ENCODE assay signal across 18 cellular contexts in the genomic region with DNA sequence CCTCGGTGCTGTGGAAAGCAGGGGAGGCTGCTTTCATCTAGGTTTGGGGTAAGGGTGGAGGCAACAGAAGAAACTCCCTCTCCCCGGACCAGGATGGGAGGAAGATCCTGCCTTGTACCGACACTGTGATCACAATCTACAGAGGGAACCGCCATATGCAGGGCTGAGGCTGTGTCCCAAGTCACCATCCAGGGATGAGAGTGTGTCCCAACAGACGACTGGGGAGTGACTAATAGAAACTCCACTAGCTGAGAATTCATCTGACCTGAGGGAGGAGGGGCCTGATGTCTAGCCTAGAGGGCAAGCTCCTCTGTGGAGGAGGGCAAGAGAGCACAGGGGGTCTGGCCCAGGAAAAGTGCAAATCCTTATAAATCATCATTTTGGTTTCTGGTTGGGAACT.
DNase-seq lines count a peak whose midpoint lies in the region; ATAC-seq and TF ChIP-seq lines count a peak whose summit lies in the region.
"Had no signal": no experiment of that assay in that cellular context is flagged by ENCODE, and none has a peak within 500 bp of the region (broad histone marks: within the 10 kb centered on the region; RNA-seq: fewer than 3 reads in every experiment).

No MANE protein-coding gene starts in this region.

- no peak overlapping the region for H2BK12ac ChIP-seq in trophoblast cell (ENCODE audit: low read length)

- TF ChIP-seq EP300 in transverse colon (IDR thresholded peaks at IDR 0.05; ENCODE audit: low read depth) = no peak

- no peak overlapping the region for H3K4me2 ChIP-seq in trophoblast cell (ENCODE audit: low read length)
- no peak overlapping the region for H3K4me2 ChIP-seq in hepatocyte

- ATAC-seq in GM18867 (IDR thresholded peaks at IDR 0.05; ENCODE audit: unreplicated experiment) (no peak), GM18498 (IDR thresholded peaks at IDR 0.05; ENCODE audit: unreplicated experiment) (no peak)
- ATAC-seq: activated CD4-positive, alpha-beta T cell treated with anti-CD3 and anti-CD28 coated beads for 36 hours had no signal

- H2AK5ac ChIP-seq in trophoblast cell (ENCODE audit: low read length) = no peak overlapping the region

- no peak for TF ChIP-seq POLR2A in transverse colon (IDR thresholded peaks at IDR 0.05)

- H4K91ac ChIP-seq in trophoblast cell (ENCODE audit: low read depth, low read length) = no peak overlapping the region

- TF ChIP-seq CTCF in ascending aorta (IDR thresholded peaks at IDR 0.05) = no peak
- TF ChIP-seq CTCF in epithelial cell of esophagus (IDR thresholded peaks at IDR 0.05; ENCODE audit: insufficient read depth, low read depth, low read length, missing control alignments) = no peak
- no peak for TF ChIP-seq CTCF in transverse colon (IDR thresholded peaks at IDR 0.05)
- no peak for TF ChIP-seq CTCF in hepatocyte (IDR thresholded peaks at IDR 0.05; ENCODE audit: poor library complexity)

- H3K9me3 ChIP-seq in ascending aorta (no peaks in the 10 kb centered on the region), trophoblast cell (ENCODE audit: insufficient read depth, low read depth, low read length) (no peaks in the 10 kb centered on the region), transverse colon (no peaks in the 10 kb centered on the region), hepatocyte (ENCODE audit: low read depth) (no peaks in the 10 kb centered on the region)
- H3K9me3 ChIP-seq: lower lobe of right lung, Peyer's patch had no signal

- H3K27me3 ChIP-seq in ascending aorta (no peaks in the 10 kb centered on the region), trophoblast cell (ENCODE audit: insufficient read depth, low read length) (no peaks in the 10 kb centered on the region), transverse colon (no peaks in the 10 kb centered on the region), hepatocyte (no peaks in the 10 kb centered on the region)
- H3K27me3 ChIP-seq: Peyer's patch had no signal

- no peak overlapping the region for H3K4me3 ChIP-seq in ascending aorta
- H3K4me3 ChIP-seq in epithelial cell of esophagus (ENCODE audit: low read length) = no peak overlapping the region
- H3K4me3 ChIP-seq in trophoblast cell (ENCODE audit: low read depth, low read length) = no peak overlapping the region
- H3K4me3 ChIP-seq in transverse colon = no peak overlapping the region
- no peak overlapping the region for H3K4me3 ChIP-seq in hepatocyte
- H3K4me3 ChIP-seq: lower lobe of right lung, Peyer's patch had no signal

- H4K12ac ChIP-seq in trophoblast cell (ENCODE audit: low read depth, low read length) = no peak overlapping the region

- DNase-seq in ascending aorta (ENCODE audit: low spot score in 2 of 2) (no peak), epithelial cell of esophagus (ENCODE audit: low read depth) (peak; percentile 40), trophoblast cell (peak; percentile 15 to 58), transverse colon (no peak), hepatocyte (ENCODE audit: low spot score) (no peak)
- DNase-seq: activated CD4-positive, alpha-beta T cell treated with anti-CD3 and anti-CD28 coated beads for 36 hours; activated CD8-positive, alpha-beta memory T cell treated with anti-CD3 and anti-CD28 coated beads for 24 hours; activated gamma-delta T cell; activated T-cell treated with anti-CD3 and anti-CD28 coated beads, Interleukin-2, amount 50 U/mL, for 1 hour; cortex of kidney; endodermal cell; glutamatergic neuron; lower lobe of right lung; Peyer's patch; stimulated activated CD8-positive, alpha-beta memory T cell treated with anti-CD3 and anti-CD28 coated beads, Interleukin-4, amount 100 ng/mL, for 48 hours; T-helper 2 cell had no signal

- no peak overlapping the region for H3K9ac ChIP-seq in trophoblast cell (ENCODE audit: low read length)

- no peaks in the 10 kb centered on the region for H3K79me2 ChIP-seq in trophoblast cell (ENCODE audit: control insufficient read depth, insufficient read depth, low read length, poor library complexity)
- no peaks in the 10 kb centered on the region for H3K79me2 ChIP-seq in hepatocyte

- in situ Hi-C loops in transverse colon (cut with MboI; ENCODE audit: low pct_ligation_motif_present in 1 of 4, low pct_unique_long_range_greater_than_20kb in 1 of 4, low sequenced_read_pairs in 3 of 4) = no loop called here

- H3K4me1 ChIP-seq in ascending aorta (peaks cover 0 to 15% of the 10 kb centered on the region in 2 donors), trophoblast cell (ENCODE audit: control insufficient read depth in 1 of 2, insufficient read depth in 2 of 2, low read length in 2 of 2) (peaks cover 12 to 15% of the 10 kb centered on the region in 2 experiments), transverse colon (peaks cover 0 to 11% (median 5%) of the 10 kb centered on the region in 4 donors), hepatocyte (ENCODE audit: insufficient read depth) (no peaks in the 10 kb centered on the region)
- H3K4me1 ChIP-seq: lower lobe of right lung, Peyer's patch had no signal

- no peaks in the 10 kb centered on the region for H3K36me3 ChIP-seq in ascending aorta
- peaks cover 0 to 11% of the 10 kb centered on the region in 2 experiments for H3K36me3 ChIP-seq in trophoblast cell (ENCODE audit: control insufficient read depth in 1 of 2, insufficient read depth in 2 of 2, low read length in 2 of 2)
- no peaks in the 10 kb centered on the region for H3K36me3 ChIP-seq in transverse colon
- H3K36me3 ChIP-seq in hepatocyte (replicated peaks; ENCODE audit: insufficient read depth, low read depth) = no peaks in the 10 kb centered on the region
- H3K36me3 ChIP-seq: lower lobe of right lung, Peyer's patch had no signal

- no peak overlapping the region for H3K14ac ChIP-seq in trophoblast cell (ENCODE audit: low read length)

- no CpG with 5 or more reads among the region's 5 CpGs for WGBS in trophoblast cell (ENCODE audit: extremely low coverage, insufficient coverage, insufficient read length)
- 79% methylated on average over 5 of the region's 5 CpGs; no CpG with 5 or more reads in 1 of the 2 donors for WGBS in transverse colon (ENCODE audit: low coverage in 1 of 2), 2 donors
- 78% methylated on average over 5 of the region's 5 CpGs for WGBS in hepatocyte (ENCODE audit: low lambda C conversion rate, missing lambda C conversion rate)

- intact Hi-C loops in ascending aorta (cut with DNase I) = no loop called here
- intact Hi-C loops in transverse colon (cut with DNase I; ENCODE audit: low total_unique reads) = no loop called here

- H2BK5ac ChIP-seq in trophoblast cell (ENCODE audit: low read depth, low read length, poor library complexity) = no peak overlapping the region

- H3K4ac ChIP-seq in trophoblast cell (ENCODE audit: low read depth, low read length) = no peak overlapping the region

- no peaks in the 10 kb centered on the region for H3K9me2 ChIP-seq in hepatocyte (replicated peaks; ENCODE audit: insufficient read depth)

- H4K8ac ChIP-seq in trophoblast cell (ENCODE audit: low read depth, low read length) = no peak overlapping the region

- H4K20me1 ChIP-seq in hepatocyte (ENCODE audit: insufficient read depth, poor library complexity, severe bottlenecking) = no peaks in the 10 kb centered on the region

- H3K79me1 ChIP-seq in trophoblast cell (ENCODE audit: low read length) = peaks cover 1% of the 10 kb centered on the region

- H2BK120ac ChIP-seq in trophoblast cell (ENCODE audit: insufficient read depth, low read length, poor library complexity) = no peak overlapping the region

- no peak overlapping the region for H3K18ac ChIP-seq in trophoblast cell (ENCODE audit: low read length)

- H3K27ac ChIP-seq in ascending aorta (peak overlapping the region; percentile 64 to 72), trophoblast cell (ENCODE audit: low read depth, low read length) (no peak overlapping the region), transverse colon (peak overlapping the region; percentile 27 to 59 (median 48)), hepatocyte (no peak overlapping the region)
- H3K27ac ChIP-seq: lower lobe of right lung had no signal

- no peak overlapping the region for H3K23ac ChIP-seq in trophoblast cell (ENCODE audit: low read length)

- no peak overlapping the region for H2AFZ ChIP-seq in trophoblast cell (ENCODE audit: insufficient read depth, low read length, poor library complexity)
- no peak overlapping the region for H2AFZ ChIP-seq in hepatocyte

Comparison
In these comparisons a context has a peak if more than half of its experiments do, and no peak if none do; other contexts are left out.
1. DNase-seq: peak in epithelial cell of esophagus (single experiment) and trophoblast cell (2 of 2); none in ascending aorta (0 of 2), transverse colon (single experiment) and hepatocyte (single experiment).
2. H3K27ac ChIP-seq: peak in ascending aorta (2 of 2) and transverse colon (4 of 4); none in trophoblast cell (single experiment) and hepatocyte (single experiment).